ENCODE assay signal across 10 cellular contexts in the genomic region with DNA sequence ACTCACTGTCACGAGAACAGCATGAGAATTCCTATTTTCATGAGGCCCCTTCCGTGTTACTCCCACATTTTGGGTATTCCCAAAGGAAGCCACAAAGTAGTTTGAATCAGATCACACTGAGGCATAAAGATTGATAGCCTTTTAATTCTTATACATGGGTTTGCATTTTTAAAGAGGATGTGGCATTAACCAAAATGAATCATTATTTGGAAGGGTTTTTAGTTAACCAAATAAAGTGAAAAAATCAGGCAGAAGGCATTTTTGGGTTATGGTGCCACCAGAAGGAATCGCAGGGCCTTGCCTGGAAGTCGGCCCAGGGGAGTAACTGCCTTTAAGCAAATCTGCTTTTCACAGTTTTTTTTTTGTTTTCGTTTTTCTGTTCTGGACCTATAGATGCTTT. TPM values are rescaled to one million over a fixed set of nuclear protein-coding genes. Genes with fewer than 3 reads are reported as not detected.
DNase-seq lines count a peak whose midpoint lies in the region; ATAC-seq and TF ChIP-seq lines count a peak whose summit lies in the region.
"Had no signal": no experiment of that assay in that cellular context is flagged by ENCODE, and none has a peak within 500 bp of the region (broad histone marks: within the 10 kb centered on the region; RNA-seq: fewer than 3 reads in every experiment).

No MANE protein-coding gene starts in this region.

- DNase-seq in BJ (ENCODE audit: low read depth) (no peak), LHCN-M2 (ENCODE audit: low read depth) (peak; percentile 71), cardiac fibroblast (ENCODE audit: low read depth in 2 of 2) (peak; percentile 36 to 47), neural crest cell (ENCODE audit: low read depth, low spot score) (no peak)
- no peak for DNase-seq in stimulated activated naive CD4-positive, alpha-beta T cell treated with Interleukin-2 at 50 U/mL for 16 hours (lab: John Stamatoyannopoulos, UW)
- DNase-seq: NCI-H1436 had no signal

- no peaks in the 10 kb centered on the region for H3K27me3 ChIP-seq in BJ (ENCODE audit: control insufficient read depth, insufficient read depth, low read length)

- peak overlapping the region; percentile 98 for H3K27ac Mint-ChIP-seq in neural crest cell (ENCODE audit: unreplicated experiment)

- H3K36me3 Mint-ChIP-seq in neural crest cell (ENCODE audit: low read depth): peaks cover 34% of the 10 kb centered on the region

- H3K9me3 Mint-ChIP-seq in neural crest cell: peaks cover 3% of the 10 kb centered on the region
- H3K9me3 Mint-ChIP-seq: central memory CD8-positive, alpha-beta T cell had no signal

- POLR2A ChIA-PET in BJ (lab: Charles Lee): no interaction called here

- peaks cover 2% of the 10 kb centered on the region for H3K36me3 ChIP-seq in BJ (ENCODE audit: control insufficient read depth, insufficient read depth, low read length)

- peak overlapping the region; percentile 20 for H3K4me3 Mint-ChIP-seq in neural crest cell
- H3K4me3 Mint-ChIP-seq: central memory CD8-positive, alpha-beta T cell had no signal

- ATAC-seq in GM18858 (IDR thresholded peaks at IDR 0.05; ENCODE audit: unreplicated experiment) (no peak), HG03097 (IDR thresholded peaks at IDR 0.05; ENCODE audit: low FRiP score, unreplicated experiment) (no peak), HG02938 (IDR thresholded peaks at IDR 0.05; ENCODE audit: unreplicated experiment) (no peak)

- CTCF ChIA-PET in BJ (lab: Yijun Ruan, JAX): no interaction called here

- no peaks in the 10 kb centered on the region for H3K27me3 Mint-ChIP-seq in neural crest cell (ENCODE audit: low read depth)
- H3K27me3 Mint-ChIP-seq: central memory CD8-positive, alpha-beta T cell had no signal

- peaks cover 53% of the 10 kb centered on the region for H3K4me1 Mint-ChIP-seq in neural crest cell

- TF ChIP-seq CTCF in BJ (IDR thresholded peaks at IDR 0.05; ENCODE audit: insufficient read depth, low read depth, low read length) (peak; percentile 15; the same call in 1 of the 2 replicates), cardiac fibroblast (IDR thresholded peaks at IDR 0.05; ENCODE audit: low read depth, low read length) (peak; percentile 22), neural crest cell (conservative IDR thresholded peaks at IDR 0.05) (no peak)

- H3K4me3 ChIP-seq in BJ (ENCODE audit: low read depth, low read length) (no peak overlapping the region), cardiac fibroblast (replicated peaks in 1 of 2; ENCODE audit: low read depth in 2 of 2, low read length in 2 of 2) (no peak overlapping the region)

RNA-seq across cellular contexts. Expression of gene HSD17B12, which starts 55.4 kb away (rescaled TPM):
- polyA plus RNA-seq in BJ (2011; rRNA removed): 67.7 and 74.1 TPM in 2 replicates
- polyA minus RNA-seq in BJ (2011; rRNA and poly(A)+ RNA removed): 27.6 and 30.5 TPM in 2 replicates
- total RNA-seq in LHCN-M2 (2014; rRNA removed) (39.9 and 48.6 TPM in 2 replicates), neural crest cell (111 and 116 TPM in 2 replicates)
- polyA plus RNA-seq in LHCN-M2 (2012): 21.5 TPM

Comparison
In these comparisons a context has a peak if more than half of its experiments do, and no peak if none do; other contexts are left out.
1. DNase-seq: peak in LHCN-M2 (single experiment) and cardiac fibroblast (2 of 2); none in BJ (single experiment), neural crest cell (single experiment) and stimulated activated naive CD4-positive, alpha-beta T cell treated with Interleukin-2 at 50 U/mL for 16 hours (single experiment).